27 cellular contexts compared by ENCODE assay signal in genomic region chr2:14352067-14352466, GRCh38.
DNase-seq lines count a peak whose midpoint lies in the region; ATAC-seq, FAIRE-seq and TF ChIP-seq lines count a peak whose summit lies in the region.
"Had no signal": no experiment of that assay in that cellular context is flagged by ENCODE, and none has a peak within 500 bp of the region (broad histone marks: within the 10 kb centered on the region; RNA-seq: fewer than 3 reads in every experiment).

No MANE protein-coding gene starts in this region.

- TF ChIP-seq POLR2A in GM12878 (IDR thresholded peaks at IDR 0.05; ENCODE audit: low read depth, low read length): no peak

- TF ChIP-seq EP300 in GM12878 (IDR thresholded peaks at IDR 0.05; ENCODE audit: borderline replicate concordance in 1 of 2, control insufficient read depth in 1 of 2, low read depth in 2 of 2, low read length in 2 of 2): no peak

- H3K27me3 ChIP-seq in GM06990 (replicated peaks; ENCODE audit: control insufficient read depth, insufficient read depth, low read length): no peaks in the 10 kb centered on the region
- no peaks in the 10 kb centered on the region for H3K27me3 ChIP-seq in GM12878 (replicated peaks in 1 of 2; ENCODE audit: control insufficient read depth in 2 of 2, insufficient read depth in 2 of 2, low read length in 1 of 2)
- H3K27me3 ChIP-seq: BE2C, BLaER1 had no signal

- DNase-seq in GM06990 (ENCODE audit: extremely low read depth, insufficient read length) (peak; percentile 8), GM12878 (ENCODE audit: low read depth, low spot score) (peak; percentile 3), NCI-H345 (lab: John Stamatoyannopoulos, UW) (no peak)
- DNase-seq in activated effector memory CD4-positive, alpha-beta T cell treated with Interleukin-2 at 50 U/mL for 16 hours: no peak
- DNase-seq in stimulated activated CD8-positive, alpha-beta memory T cell treated with anti-CD3 and anti-CD28 coated beads, Interleukin-4, amount 100 ng/mL, for 48 hours: no peak
- DNase-seq: ACHN; BE2C; C1 segment of cervical spinal cord; CD4-positive, alpha-beta memory T cell; CD4-positive, CD25-positive, alpha-beta regulatory T cell; CD8-positive, alpha-beta memory T cell; COR-L47; DMS 273 treated with DMSO at 0.1 percent for 48 hours; DMS153; DMS53; DMS79; DND-41; EL; GDM1 had no signal

- in situ Hi-C loops in GM12878 (cut with MboI): no loop called here

- no peak overlapping the region for H3K27ac ChIP-seq in GM12878 (ENCODE audit: control insufficient read depth, insufficient read depth)
- H3K27ac ChIP-seq: 22Rv1, BLaER1 had no signal

- CTCF ChIA-PET in GM12878 (lab: Yijun Ruan, JAX): no interaction called here

- TF ChIP-seq CTCF in GM06990 (IDR thresholded peaks at IDR 0.05; ENCODE audit: insufficient read depth, low read length, poor library complexity, severe bottlenecking): no peak
- TF ChIP-seq CTCF in GM12878 (IDR thresholded peaks at IDR 0.05 in 2 of 3, conservative IDR thresholded peaks at IDR 0.05 in 1 of 3; ENCODE audit: control insufficient read depth in 2 of 3, extremely low read depth in 1 of 3, insufficient read depth in 1 of 3, low read depth in 3 of 3, low read length in 3 of 3): no peak

- no TSS peak for BruUV-seq in GM12878 (replicated peaks; lab: Mats Ljungman, UMichigan)

- H3K9ac ChIP-seq in GM12878 (ENCODE audit: control insufficient read depth, insufficient read depth, low read length): no peak overlapping the region
- H3K9ac ChIP-seq: BLaER1 had no signal

- H3K79me2 ChIP-seq in GM12878 (ENCODE audit: control insufficient read depth, insufficient read depth, low read length): no peaks in the 10 kb centered on the region

- FAIRE-seq in GM12878 (lab: Jason Lieb, UNC): peak; percentile 49
- FAIRE-seq: A204.1, GM12891, GM19239 had no signal

- RAD21 ChIA-PET in GM12878 (lab: Charles Lee; ENCODE audit: unreplicated experiment): no interaction called here

- H4K20me1 ChIP-seq in GM12878 (ENCODE audit: control insufficient read depth, insufficient read depth): no peaks in the 10 kb centered on the region
- H4K20me1 ChIP-seq: BLaER1 had no signal

- intact Hi-C loops in GM12878 (cut with micrococcal nuclease; ENCODE audit: unreplicated experiment): no loop called here

- ATAC-seq in GM18867 (IDR thresholded peaks at IDR 0.05; ENCODE audit: unreplicated experiment): peak; percentile 46
- ATAC-seq in HG02981 (IDR thresholded peaks at IDR 0.05; ENCODE audit: unreplicated experiment): peak; percentile 43
- peak; percentile 67 for ATAC-seq in GM12878
- no peak for ATAC-seq in HG03439 (IDR thresholded peaks at IDR 0.05; ENCODE audit: unreplicated experiment)

- H3K4me1 ChIP-seq in GM12878 (ENCODE audit: control insufficient read depth, insufficient read depth, low read length): no peaks in the 10 kb centered on the region
- H3K4me1 ChIP-seq: BE2C, BLaER1 had no signal

- no peak overlapping the region for H3K4me2 ChIP-seq in GM12878 (ENCODE audit: control insufficient read depth, insufficient read depth)
- H3K4me2 ChIP-seq: BLaER1 had no signal

- no peaks in the 10 kb centered on the region for H3K9me3 ChIP-seq in GM12878 (replicated peaks; ENCODE audit: control insufficient read depth, insufficient read depth, low read length)
- H3K9me3 ChIP-seq: BE2C, BLaER1 had no signal

- H3K36me3 ChIP-seq in GM06990 (ENCODE audit: control insufficient read depth, insufficient read depth, low read length): no peaks in the 10 kb centered on the region
- H3K36me3 ChIP-seq in GM12878 (ENCODE audit: control insufficient read depth in 2 of 2, insufficient read depth in 2 of 2, low read length in 1 of 2): no peaks in the 10 kb centered on the region
- H3K36me3 ChIP-seq: BE2C, BLaER1 had no signal

- no peak overlapping the region for H2AFZ ChIP-seq in GM12878 (ENCODE audit: control insufficient read depth, low read depth, low read length)

- POLR2A ChIA-PET in GM12878 (lab: Charles Lee): no interaction called here

- no peak for TF ChIP-seq RAD21 in GM12878 (IDR thresholded peaks at IDR 0.05; ENCODE audit: insufficient read depth, low read depth, low read length)

- H3K4me3 ChIP-seq in GM06990 (replicated peaks; ENCODE audit: low read depth, low read length): no peak overlapping the region
- H3K4me3 ChIP-seq in GM12878: no peak overlapping the region
- H3K4me3 ChIP-seq: BLaER1 had no signal

- SMC1A ChIA-PET in GM12878 (lab: Charles Lee; ENCODE audit: uncharacterized antibody, unreplicated experiment): interaction anchor here (0.9 kb wide), 1 partner anchor 26 kb away, joined by 4 read pairs; no protein-coding TSS in a partner anchor

TF ChIP-seq in GM12878, 131 proteins besides CTCF, POLR2A, EP300 and RAD21:
- TF ChIP-seq GABPA (IDR thresholded peaks at IDR 0.05; ENCODE audit: low read depth) (no peak), MTA2 (IDR thresholded peaks at IDR 0.05; ENCODE audit: low read depth) (peak; percentile 59; the same call in 1 of the 2 replicates), IKZF2 (IDR thresholded peaks at IDR 0.05) (peak in 1 of 2 experiments; percentile 19; a peak in 1 of 4 replicates)

Comparison
In these comparisons a context has a peak if more than half of its experiments do, and no peak if none do; other contexts are left out.
1. DNase-seq: peak in GM06990 (single experiment) and GM12878 (single experiment); none in activated effector memory CD4-positive, alpha-beta T cell treated with Interleukin-2 at 50 U/mL for 16 hours (single experiment), NCI-H345 (single experiment) and stimulated activated CD8-positive, alpha-beta memory T cell treated with anti-CD3 and anti-CD28 coated beads, Interleukin-4, amount 100 ng/mL, for 48 hours (single experiment).